1 cellular context compared by ENCODE assay signal in the genomic region with DNA sequence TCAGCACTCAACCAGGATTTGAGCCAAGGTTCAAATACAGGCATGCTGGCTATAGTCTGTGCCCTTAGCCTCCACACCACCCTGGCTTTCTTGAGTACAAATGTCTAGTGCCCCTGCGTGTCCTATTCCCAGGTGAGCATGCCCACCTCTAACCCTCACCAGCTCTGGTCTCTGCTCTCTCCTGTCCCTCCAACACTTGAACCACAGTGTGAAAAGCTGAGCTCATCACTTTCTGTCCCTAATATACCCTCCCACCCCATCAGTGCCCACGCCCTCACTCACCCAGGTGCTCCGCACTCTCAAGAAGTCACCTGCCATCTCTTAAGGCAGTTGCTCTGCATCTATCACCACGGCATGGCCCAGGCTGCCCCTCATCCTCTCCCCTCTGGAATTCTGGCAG.
TF ChIP-seq lines count a peak whose summit lies in the region.

No MANE protein-coding gene starts in this region.

TF ChIP-seq in HepG2, 621 proteins besides CTCF, POLR2A, EP300 and RAD21:
- TF ChIP-seq ZNF17 (CRISPR knock-in tag; IDR thresholded peaks at IDR 0.05) (no peak), MAFF (IDR thresholded peaks at IDR 0.05; ENCODE audit: low read depth, low read length) (peak; percentile 68), MAFK (conservative IDR thresholded peaks at IDR 0.05 in 1 of 2, IDR thresholded peaks at IDR 0.05 in 1 of 2; ENCODE audit: low read length in 2 of 2) (peak; percentile 57 to 82)
